In the genomic region with DNA sequence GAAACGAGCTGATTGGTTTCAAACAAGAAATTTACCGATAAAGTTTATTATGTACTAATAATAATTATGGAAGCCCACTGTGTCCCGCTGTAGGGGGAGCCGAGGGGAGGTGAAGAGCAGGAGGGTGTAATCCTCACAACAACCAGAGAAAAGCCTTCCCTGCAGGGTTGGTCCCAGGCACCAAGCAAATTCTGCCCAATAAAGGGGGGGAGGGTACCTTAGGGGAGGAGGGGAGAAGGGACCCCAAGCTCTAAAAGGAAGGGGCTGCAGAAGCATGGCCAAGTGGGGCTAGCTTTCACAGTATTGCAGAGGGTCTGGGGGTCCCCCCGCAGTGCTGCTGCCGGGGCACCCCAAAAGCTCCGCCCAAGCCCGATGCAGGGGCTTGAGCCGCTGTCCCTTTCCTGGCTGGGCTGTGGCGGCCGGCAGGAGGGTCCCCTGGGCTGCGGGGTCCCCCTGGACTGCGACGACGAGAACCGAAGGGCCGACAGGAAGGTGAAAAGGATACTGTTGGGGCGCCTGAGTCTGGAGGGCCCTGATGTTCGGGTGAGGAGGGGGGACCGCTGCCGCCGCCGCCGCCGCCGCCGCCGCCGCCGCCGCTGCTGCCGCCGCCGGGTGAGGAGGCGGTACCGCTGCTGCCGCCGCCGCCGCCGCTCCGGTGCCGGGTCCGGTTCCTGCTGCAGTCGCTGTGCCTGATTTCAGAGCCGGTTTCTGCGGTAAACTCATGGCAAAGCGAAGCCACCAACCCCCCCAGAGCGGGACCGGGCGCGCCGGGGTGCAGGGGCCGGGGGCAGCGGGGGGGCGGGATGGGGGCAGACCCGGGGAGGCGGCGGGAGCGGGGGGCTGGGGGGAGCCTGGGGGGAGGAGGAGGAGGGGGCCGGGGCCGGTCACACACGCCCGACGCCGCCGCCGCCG, we compare ENCODE assay signal across 8 cellular contexts. TPM values are rescaled to one million over a fixed set of nuclear protein-coding genes. Genes with fewer than 3 reads are reported as not detected.
A peak's percentile ranks its signal among the peaks of the same experiment; 100 is the strongest.
DNase-seq lines count a peak whose midpoint lies in the region; ATAC-seq and TF ChIP-seq lines count a peak whose summit lies in the region.

No MANE protein-coding gene starts in this region.

- peaks cover 0 to 5% (median 2%) of the 10 kb centered on the region in 3 donors for H3K27me3 Mint-ChIP-seq in CD14-positive monocyte (ENCODE audit: low read depth in 3 of 3)
- no peaks in the 10 kb centered on the region for H3K27me3 Mint-ChIP-seq in stimulated activated memory B cell treated with anti-CD40 and anti-IgM and Interleukin-4, amounts not matched to agents 10 μg/mL and 1 μg/mL and 100 μg/mL, for 72 hours

- no peak for TF ChIP-seq CTCF in CD14-positive monocyte (IDR thresholded peaks at IDR 0.05)

- DNase-seq in CD14-positive monocyte (ENCODE audit: low spot score) (no peak), LHCN-M2 (ENCODE audit: low read depth) (peak; percentile 36), dermis blood vessel endothelial cell (peak; percentile 41), mesenchymal stem cell (peak; percentile 67), cortex of kidney (lab: John Stamatoyannopoulos, UW) (no peak)
- peak; percentile 52 for DNase-seq in activated CD4-positive, alpha-beta T cell treated with anti-CD3 and anti-CD28 coated beads for 48 hours

- peak overlapping the region; percentile 91 for H3K9ac ChIP-seq in mesenchymal stem cell (ENCODE audit: low read length)

- H3K4me3 ChIP-seq in mesenchymal stem cell (ENCODE audit: insufficient read depth in 1 of 2, low read depth in 1 of 2, low read length in 2 of 2): peak overlapping the region; percentile 79 to 96

- no peaks in the 10 kb centered on the region for H3K9me3 ChIP-seq in mesenchymal stem cell (ENCODE audit: control insufficient read depth, low read length)

- H3K18ac ChIP-seq in mesenchymal stem cell (ENCODE audit: low read depth in 1 of 2, low read length in 2 of 2): peak overlapping the region; percentile 94 to 97

- H3K4me2 ChIP-seq in mesenchymal stem cell (ENCODE audit: low read length, poor library complexity, severe bottlenecking): peak overlapping the region; percentile 67

- H3K4ac ChIP-seq in mesenchymal stem cell (ENCODE audit: low read depth in 1 of 2, low read length in 2 of 2): peak overlapping the region; percentile 87 to 96

- peak overlapping the region; percentile 94 for H4K8ac ChIP-seq in mesenchymal stem cell (ENCODE audit: low read length)

- H3K27ac Mint-ChIP-seq in CD14-positive monocyte: peak overlapping the region; percentile 91 to 99 (median 97)
- peak overlapping the region; percentile 94 for H3K27ac Mint-ChIP-seq in stimulated activated memory B cell treated with anti-CD40 and anti-IgM and Interleukin-4, amounts not matched to agents 10 μg/mL and 1 μg/mL and 100 μg/mL, for 72 hours

- peaks cover 19 to 22% of the 10 kb centered on the region in 2 donors for H3K36me3 Mint-ChIP-seq in CD14-positive monocyte
- peaks cover 16% of the 10 kb centered on the region for H3K36me3 Mint-ChIP-seq in stimulated activated memory B cell treated with anti-CD40 and anti-IgM and Interleukin-4, amounts not matched to agents 10 μg/mL and 1 μg/mL and 100 μg/mL, for 72 hours

- peak overlapping the region; percentile 36 to 53 for H3K14ac ChIP-seq in mesenchymal stem cell (ENCODE audit: low read length in 2 of 2)

- H2AFZ ChIP-seq in mesenchymal stem cell (ENCODE audit: low read depth, low read length): peak overlapping the region; percentile 20

- ATAC-seq in GM21381 (IDR thresholded peaks at IDR 0.05; ENCODE audit: unreplicated experiment): peak; percentile 13
- peak; percentile 67 for ATAC-seq in stimulated activated memory B cell treated with anti-CD40 and anti-IgM and Interleukin-4, amounts not matched to agents 10 μg/mL and 1 μg/mL and 100 μg/mL, for 72 hours

- H2BK12ac ChIP-seq in mesenchymal stem cell (ENCODE audit: low read length in 2 of 2): peak overlapping the region in 1 of 2 experiments; percentile 47

- H4K91ac ChIP-seq in mesenchymal stem cell (ENCODE audit: low read length): peak overlapping the region; percentile 80

- peak overlapping the region; percentile 86 to 92 for H3K4me3 Mint-ChIP-seq in CD14-positive monocyte
- H3K4me3 Mint-ChIP-seq in stimulated activated memory B cell treated with anti-CD40 and anti-IgM and Interleukin-4, amounts not matched to agents 10 μg/mL and 1 μg/mL and 100 μg/mL, for 72 hours: peak overlapping the region; percentile 98

- H3K4me1 Mint-ChIP-seq in CD14-positive monocyte: peaks cover 24% of the 10 kb centered on the region
- H3K4me1 Mint-ChIP-seq in stimulated activated memory B cell treated with anti-CD40 and anti-IgM and Interleukin-4, amounts not matched to agents 10 μg/mL and 1 μg/mL and 100 μg/mL, for 72 hours: peaks cover 33% of the 10 kb centered on the region

- peaks cover 10% of the 10 kb centered on the region for H3K4me1 ChIP-seq in mesenchymal stem cell (ENCODE audit: control insufficient read depth, insufficient read depth, low read depth, low read length)

- H2BK15ac ChIP-seq in mesenchymal stem cell (ENCODE audit: low read depth, poor library complexity, severe bottlenecking): peak overlapping the region; percentile 52

- no peaks in the 10 kb centered on the region for H3K27me3 ChIP-seq in mesenchymal stem cell (ENCODE audit: control insufficient read depth in 1 of 2, insufficient read depth in 1 of 2, low read length in 2 of 2)

- H2AK5ac ChIP-seq in mesenchymal stem cell (ENCODE audit: low read length, severe bottlenecking): peak overlapping the region; percentile 38

- WGBS in mesenchymal stem cell: 0% methylated on average over 17 of the region's 69 CpGs

- peaks cover 4 to 5% of the 10 kb centered on the region in 2 experiments for H3K36me3 ChIP-seq in mesenchymal stem cell (ENCODE audit: control insufficient read depth in 1 of 2, insufficient read depth in 2 of 2, low read depth in 1 of 2, low read length in 2 of 2)

- peak overlapping the region; percentile 59 to 96 for H3K23ac ChIP-seq in mesenchymal stem cell (ENCODE audit: low read length in 2 of 2)

- peak overlapping the region; percentile 61 for H2BK5ac ChIP-seq in mesenchymal stem cell (ENCODE audit: low read depth, low read length, poor library complexity, severe bottlenecking)

- H3K27ac ChIP-seq in mesenchymal stem cell (ENCODE audit: low read length, poor library complexity, severe bottlenecking): peak overlapping the region; percentile 47

- H3K9me3 Mint-ChIP-seq in CD14-positive monocyte: no peaks in the 10 kb centered on the region
- H3K9me3 Mint-ChIP-seq in stimulated activated memory B cell treated with anti-CD40 and anti-IgM and Interleukin-4, amounts not matched to agents 10 μg/mL and 1 μg/mL and 100 μg/mL, for 72 hours: no peaks in the 10 kb centered on the region

- no peaks in the 10 kb centered on the region for H3K79me1 ChIP-seq in mesenchymal stem cell (replicated peaks; ENCODE audit: low read length, poor library complexity, severe bottlenecking)

- peak overlapping the region; percentile 97 for H2BK120ac ChIP-seq in mesenchymal stem cell (ENCODE audit: low read depth, low read length)

- intact Hi-C loops in CD14-positive monocyte (cut with micrococcal nuclease): loop anchor here in 1 of 2 donors (5.0 kb wide), 1 partner anchor 154 kb away; no protein-coding TSS in a partner anchor

RNA-seq across cellular contexts. Expression of gene EIF4G3, which starts 0.8 kb away (rescaled TPM):
- 1 to 10 TPM; 5.1 to 5.8 TPM for polyA plus RNA-seq in CD14-positive monocyte
- total RNA-seq in LHCN-M2 (2014; rRNA removed) (41.6 and 45.8 TPM in 2 replicates), dermis blood vessel endothelial cell (39.8 and 60.8 TPM in 2 replicates)
- polyA plus RNA-seq in LHCN-M2 (2012): 21.6 TPM
- 75.1 TPM for polyA plus RNA-seq in mesenchymal stem cell (2013, experiment 1 of 2)
- polyA plus RNA-seq in mesenchymal stem cell (2013, experiment 2 of 2): 72.4 TPM

Comparison
In these comparisons a context has a peak if more than half of its experiments do, and no peak if none do; other contexts are left out.
1. DNase-seq: peak in LHCN-M2 (single experiment), activated CD4-positive, alpha-beta T cell treated with anti-CD3 and anti-CD28 coated beads for 48 hours (single experiment), dermis blood vessel endothelial cell (single experiment) and mesenchymal stem cell (single experiment); none in CD14-positive monocyte (single experiment) and cortex of kidney (single experiment).